In the genomic region with DNA sequence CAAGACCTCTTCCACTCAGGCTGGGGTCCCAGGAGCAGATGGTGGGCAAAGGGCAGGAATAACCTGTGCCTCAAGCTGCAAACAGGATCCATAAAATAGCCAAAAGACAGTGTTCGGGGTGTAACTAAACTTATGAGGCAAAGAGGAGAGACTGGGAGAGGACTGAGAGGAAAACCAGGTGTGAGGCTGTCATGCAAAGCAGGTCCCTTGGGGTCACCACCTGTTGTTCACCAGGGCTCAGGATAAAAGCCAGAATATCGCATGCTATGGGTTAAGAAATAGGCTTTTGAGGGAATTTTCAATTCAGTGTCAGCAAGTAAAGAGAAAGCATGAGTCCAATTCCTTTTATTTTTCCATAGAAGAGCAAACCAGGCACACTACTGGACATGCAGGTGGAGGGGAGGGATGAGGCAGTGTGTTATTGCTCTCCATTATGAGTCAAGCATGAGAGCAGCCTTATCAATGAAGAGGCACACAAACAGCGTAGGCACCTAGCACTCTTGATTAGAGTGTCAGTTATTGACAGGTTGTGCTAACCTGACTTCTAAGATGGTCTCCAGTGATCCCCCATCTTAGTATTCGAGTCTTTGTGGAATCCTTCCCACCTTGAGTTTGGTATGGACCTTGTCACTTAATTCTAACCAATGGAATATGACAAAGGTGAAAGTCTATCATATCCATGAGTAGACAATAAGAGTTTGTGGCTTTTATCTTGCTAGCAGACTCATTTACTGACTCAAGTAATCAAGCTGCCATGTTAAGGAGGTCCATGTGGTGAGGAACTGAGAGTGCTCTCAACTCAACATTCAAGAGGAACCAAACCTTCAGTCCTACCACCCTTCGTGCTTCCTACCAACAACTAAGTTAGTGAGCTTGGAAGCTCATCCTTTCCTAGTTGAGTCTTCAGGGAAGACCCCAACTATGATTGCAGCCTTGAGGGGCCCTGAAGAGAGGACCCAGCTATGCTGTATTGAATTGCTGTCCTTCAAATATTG, we compare ENCODE assay signal across 10 cellular contexts. TPM values are rescaled to one million over a fixed set of nuclear protein-coding genes. Genes with fewer than 3 reads are reported as not detected.
DNase-seq lines count a peak whose midpoint lies in the region; ATAC-seq and TF ChIP-seq lines count a peak whose summit lies in the region.
"Had no signal": no experiment of that assay in that cellular context is flagged by ENCODE, and none has a peak within 500 bp of the region (broad histone marks: within the 10 kb centered on the region; RNA-seq: fewer than 3 reads in every experiment).

No MANE protein-coding gene starts in this region.

- H3K27me3 ChIP-seq in KMS-11 (ENCODE audit: insufficient read depth, low read depth), result peaks cover 4% of the 10 kb centered on the region; the same call in 1 of the 2 replicates

- H3K79me2 ChIP-seq in KMS-11 (ENCODE audit: insufficient read depth, low read depth), result no peaks in the 10 kb centered on the region

- peak overlapping the region; percentile 29 for H3K4me3 Mint-ChIP-seq in activated naive CD8-positive, alpha-beta T cell treated with anti-CD3 and anti-CD28 coated beads for 36 hours
- peak overlapping the region; percentile 62 to 67 for H3K4me3 Mint-ChIP-seq in stimulated activated naive B cell treated with anti-CD40 and anti-IgM and Interleukin-4, amounts not matched to agents 10 μg/mL and 1 μg/mL and 100 μg/mL, for 72 hours

- peaks cover 22% of the 10 kb centered on the region for H3K4me1 ChIP-seq in KMS-11 (ENCODE audit: low read depth, poor library complexity, severe bottlenecking)

- H3K27me3 Mint-ChIP-seq in activated naive CD8-positive, alpha-beta T cell treated with anti-CD3 and anti-CD28 coated beads for 36 hours, result no peaks in the 10 kb centered on the region
- H3K27me3 Mint-ChIP-seq in stimulated activated naive B cell treated with anti-CD40 and anti-IgM and Interleukin-4, amounts not matched to agents 10 μg/mL and 1 μg/mL and 100 μg/mL, for 72 hours, result no peaks in the 10 kb centered on the region

- H3K4me2 ChIP-seq in KMS-11, result peak overlapping the region; percentile 57

- H4K20me1 ChIP-seq in KMS-11 (ENCODE audit: insufficient read depth), result no peaks in the 10 kb centered on the region

- peak; percentile 33 to 40 for ATAC-seq in activated CD4-positive, CD25-positive, alpha-beta regulatory T cell treated with anti-CD3 and anti-CD28 coated beads, Interleukin-2, amount 50 U/mL, for 24 hours
- peak; percentile 90 to 93 for ATAC-seq in stimulated activated naive B cell treated with anti-CD40 and anti-IgM and Interleukin-4, amounts not matched to agents 10 μg/mL and 1 μg/mL and 100 μg/mL, for 72 hours (replicated peaks)
- ATAC-seq in HG03280 (IDR thresholded peaks at IDR 0.05; ENCODE audit: unreplicated experiment), result no peak

- H3K27ac ChIP-seq in KMS-11, result no peak overlapping the region

- H3K36me3 ChIP-seq in KMS-11 (ENCODE audit: insufficient read depth), result no peaks in the 10 kb centered on the region
- H3K36me3 ChIP-seq: HAP-1 had no signal

- peaks cover 5% of the 10 kb centered on the region for H3K9me3 Mint-ChIP-seq in activated naive CD8-positive, alpha-beta T cell treated with anti-CD3 and anti-CD28 coated beads for 36 hours
- H3K9me3 Mint-ChIP-seq in stimulated activated naive B cell treated with anti-CD40 and anti-IgM and Interleukin-4, amounts not matched to agents 10 μg/mL and 1 μg/mL and 100 μg/mL, for 72 hours, result no peaks in the 10 kb centered on the region

- no peak overlapping the region for H3K4me3 ChIP-seq in KMS-11 (IDR thresholded peaks at IDR 0.05; ENCODE audit: insufficient read depth, low read depth, low read length)
- H3K4me3 ChIP-seq: HAP-1 had no signal

- peak overlapping the region; percentile 74; the same call in 1 of the 2 replicates for H2AFZ ChIP-seq in KMS-11 (ENCODE audit: low read depth)

- DNase-seq in activated CD4-positive, CD25-positive, alpha-beta regulatory T cell (lab: John Stamatoyannopoulos, UW), result no peak
- no peak for DNase-seq in activated naive CD8-positive, alpha-beta T cell treated with anti-CD3 and anti-CD28 coated beads for 36 hours
- DNase-seq in stimulated activated naive B cell treated with anti-CD40 and anti-IgM and Interleukin-4, amounts not matched to agents 10 μg/mL and 1 μg/mL and 100 μg/mL, for 72 hours, result no peak
- DNase-seq in SHP77 treated with DMSO at 0.1 percent for 48 hours (lab: John Stamatoyannopoulos, UW) (no peak), activated gamma-delta T cell (lab: John Stamatoyannopoulos, UW) (no peak)
- DNase-seq: NK-92 treated with Interleukin-12 subunit alpha and Interleukin-12 subunit beta, amount 100 ng/mL, for 24 hours had no signal

- H3K9ac ChIP-seq in KMS-11, result no peak overlapping the region

- peak overlapping the region; percentile 93 for H3K27ac Mint-ChIP-seq in activated naive CD8-positive, alpha-beta T cell treated with anti-CD3 and anti-CD28 coated beads for 36 hours
- H3K27ac Mint-ChIP-seq in stimulated activated naive B cell treated with anti-CD40 and anti-IgM and Interleukin-4, amounts not matched to agents 10 μg/mL and 1 μg/mL and 100 μg/mL, for 72 hours, result peak overlapping the region; percentile 92

- TF ChIP-seq CTCF in KMS-11 (conservative IDR thresholded peaks at IDR 0.05; ENCODE audit: low read depth, low read length), result no peak

- peaks cover 57% of the 10 kb centered on the region for H3K4me1 Mint-ChIP-seq in activated naive CD8-positive, alpha-beta T cell treated with anti-CD3 and anti-CD28 coated beads for 36 hours
- peaks cover 36 to 52% of the 10 kb centered on the region in 2 donors for H3K4me1 Mint-ChIP-seq in stimulated activated naive B cell treated with anti-CD40 and anti-IgM and Interleukin-4, amounts not matched to agents 10 μg/mL and 1 μg/mL and 100 μg/mL, for 72 hours

- H3K36me3 Mint-ChIP-seq in activated naive CD8-positive, alpha-beta T cell treated with anti-CD3 and anti-CD28 coated beads for 36 hours, result peaks cover 10% of the 10 kb centered on the region
- no peaks in the 10 kb centered on the region for H3K36me3 Mint-ChIP-seq in stimulated activated naive B cell treated with anti-CD40 and anti-IgM and Interleukin-4, amounts not matched to agents 10 μg/mL and 1 μg/mL and 100 μg/mL, for 72 hours

RNA-seq across cellular contexts. Expression of a gene that starts 18.8 kb away (rescaled TPM):
- 100 to 1,000 TPM; 481 to 482 TPM for total RNA-seq in activated naive CD8-positive, alpha-beta T cell treated with anti-CD3 and anti-CD28 coated beads for 36 hours

RNA-seq across cellular contexts. Expression of a gene that starts 48.1 kb away (rescaled TPM):
- 100 to 1,000 TPM; 123 to 126 TPM for total RNA-seq in activated naive CD8-positive, alpha-beta T cell treated with anti-CD3 and anti-CD28 coated beads for 36 hours

RNA-seq across cellular contexts. Expression of a gene that starts 48.9 kb away (rescaled TPM):
- total RNA-seq in activated naive CD8-positive, alpha-beta T cell treated with anti-CD3 and anti-CD28 coated beads for 36 hours, result 10 to 100 TPM; 32.7 to 34.4 TPM
